16 cellular contexts compared by ENCODE assay signal in the genomic region with DNA sequence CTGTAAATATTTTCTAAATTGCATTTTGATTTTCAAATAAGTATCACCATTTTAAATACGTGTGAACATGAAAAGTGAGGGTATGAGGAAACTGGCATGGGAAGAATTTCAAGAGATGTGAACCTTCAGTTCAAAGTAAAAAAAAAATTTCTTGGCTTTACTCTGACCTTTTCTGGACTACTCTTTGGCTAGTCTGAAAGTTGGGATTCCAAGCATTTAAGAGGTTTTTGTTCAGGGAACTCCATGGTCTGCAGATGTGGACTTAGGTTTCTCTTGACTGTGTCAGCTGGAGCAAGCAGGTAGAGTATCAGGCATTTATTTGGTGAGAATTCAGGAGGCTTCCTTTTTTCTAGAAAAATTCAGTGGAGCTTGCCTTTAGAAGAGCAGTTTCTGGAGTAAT.
"Had no signal": no experiment of that assay in that cellular context is flagged by ENCODE, and none has a peak within 500 bp of the region (broad histone marks: within the 10 kb centered on the region; RNA-seq: fewer than 3 reads in every experiment).

No MANE protein-coding gene starts in this region.

- H3K36me3 ChIP-seq: heart left ventricle, lower lobe of right lung, tibial artery had no signal

- H3K4me3 Mint-ChIP-seq: activated naive CD4-positive, alpha-beta T cell treated with anti-CD3 and anti-CD28 coated beads for 36 hours; activated naive CD8-positive, alpha-beta T cell treated with anti-CD3 and anti-CD28 coated beads, Interleukin-2, amount 50 U/mL, for 24 hours; activated T-helper 17 cell treated with anti-CD3 and anti-CD28 coated beads, Interleukin-2, amount 50 U/mL, for 72 hours; naive thymus-derived CD8-positive, alpha-beta T cell; stimulated activated naive B cell treated with anti-CD40 and anti-IgM and Interleukin-4, amounts not matched to agents 10 μg/mL and 1 μg/mL and 100 μg/mL, for 72 hours had no signal

- H3K36me3 Mint-ChIP-seq: naive thymus-derived CD8-positive, alpha-beta T cell; stimulated activated naive B cell treated with anti-CD40 and anti-IgM and Interleukin-4, amounts not matched to agents 10 μg/mL and 1 μg/mL and 100 μg/mL, for 72 hours had no signal

- H3K4me3 ChIP-seq: body of pancreas, coronary artery, heart left ventricle, lower lobe of right lung, tibial artery had no signal

- H3K27me3 Mint-ChIP-seq: activated naive CD8-positive, alpha-beta T cell treated with anti-CD3 and anti-CD28 coated beads, Interleukin-2, amount 50 U/mL, for 24 hours; stimulated activated naive B cell treated with anti-CD40 and anti-IgM and Interleukin-4, amounts not matched to agents 10 μg/mL and 1 μg/mL and 100 μg/mL, for 72 hours had no signal

- ATAC-seq: activated naive CD8-positive, alpha-beta T cell treated with anti-CD3 and anti-CD28 coated beads, Interleukin-2, amount 50 U/mL, for 24 hours; activated T-helper 17 cell treated with anti-CD3 and anti-CD28 coated beads, Interleukin-2, amount 50 U/mL, for 72 hours; body of pancreas; esophagus mucosa; heart left ventricle; left colon; lower lobe of right lung; naive thymus-derived CD8-positive, alpha-beta T cell; stimulated activated naive B cell treated with anti-CD40 and anti-IgM and Interleukin-4, amounts not matched to agents 10 μg/mL and 1 μg/mL and 100 μg/mL, for 72 hours had no signal

- DNase-seq: activated CD4-positive, alpha-beta T cell treated with anti-CD3 and anti-CD28 coated beads, Interleukin-2, amount 50 U/mL, for 48 hours; activated naive CD4-positive, alpha-beta T cell treated with anti-CD3 and anti-CD28 coated beads for 36 hours; activated naive CD8-positive, alpha-beta T cell treated with anti-CD3 and anti-CD28 coated beads, Interleukin-2, amount 50 U/mL, for 24 hours; body of pancreas; caudate nucleus; heart left ventricle; left colon; lower lobe of right lung; naive thymus-derived CD8-positive, alpha-beta T cell; retina; stimulated activated CD4-positive, alpha-beta T cell treated with anti-CD3 and anti-CD28 coated beads, Interleukin-4, amount 100 ng/mL, for 1 hour; stimulated activated naive B cell treated with anti-CD40 and anti-IgM and Interleukin-4, amounts not matched to agents 10 μg/mL and 1 μg/mL and 100 μg/mL, for 72 hours; tibial artery had no signal

- H3K27me3 ChIP-seq: body of pancreas, heart left ventricle, tibial artery had no signal

- H3K4me1 ChIP-seq: body of pancreas, heart left ventricle, lower lobe of right lung had no signal

- H3K4me1 Mint-ChIP-seq: activated naive CD8-positive, alpha-beta T cell treated with anti-CD3 and anti-CD28 coated beads, Interleukin-2, amount 50 U/mL, for 24 hours; activated T-helper 17 cell treated with anti-CD3 and anti-CD28 coated beads, Interleukin-2, amount 50 U/mL, for 72 hours; naive thymus-derived CD8-positive, alpha-beta T cell; stimulated activated naive B cell treated with anti-CD40 and anti-IgM and Interleukin-4, amounts not matched to agents 10 μg/mL and 1 μg/mL and 100 μg/mL, for 72 hours had no signal

- H3K9me3 Mint-ChIP-seq: activated naive CD4-positive, alpha-beta T cell treated with anti-CD3 and anti-CD28 coated beads for 36 hours; stimulated activated naive B cell treated with anti-CD40 and anti-IgM and Interleukin-4, amounts not matched to agents 10 μg/mL and 1 μg/mL and 100 μg/mL, for 72 hours had no signal

- H3K27ac ChIP-seq: body of pancreas, coronary artery, heart left ventricle, lower lobe of right lung, tibial artery had no signal

- H3K9me3 ChIP-seq: body of pancreas, heart left ventricle, lower lobe of right lung, tibial artery had no signal

- H3K27ac Mint-ChIP-seq: activated naive CD4-positive, alpha-beta T cell treated with anti-CD3 and anti-CD28 coated beads for 36 hours; activated naive CD8-positive, alpha-beta T cell treated with anti-CD3 and anti-CD28 coated beads, Interleukin-2, amount 50 U/mL, for 24 hours; activated T-helper 17 cell treated with anti-CD3 and anti-CD28 coated beads, Interleukin-2, amount 50 U/mL, for 72 hours; naive thymus-derived CD8-positive, alpha-beta T cell; stimulated activated naive B cell treated with anti-CD40 and anti-IgM and Interleukin-4, amounts not matched to agents 10 μg/mL and 1 μg/mL and 100 μg/mL, for 72 hours had no signal
